In the genomic region with DNA sequence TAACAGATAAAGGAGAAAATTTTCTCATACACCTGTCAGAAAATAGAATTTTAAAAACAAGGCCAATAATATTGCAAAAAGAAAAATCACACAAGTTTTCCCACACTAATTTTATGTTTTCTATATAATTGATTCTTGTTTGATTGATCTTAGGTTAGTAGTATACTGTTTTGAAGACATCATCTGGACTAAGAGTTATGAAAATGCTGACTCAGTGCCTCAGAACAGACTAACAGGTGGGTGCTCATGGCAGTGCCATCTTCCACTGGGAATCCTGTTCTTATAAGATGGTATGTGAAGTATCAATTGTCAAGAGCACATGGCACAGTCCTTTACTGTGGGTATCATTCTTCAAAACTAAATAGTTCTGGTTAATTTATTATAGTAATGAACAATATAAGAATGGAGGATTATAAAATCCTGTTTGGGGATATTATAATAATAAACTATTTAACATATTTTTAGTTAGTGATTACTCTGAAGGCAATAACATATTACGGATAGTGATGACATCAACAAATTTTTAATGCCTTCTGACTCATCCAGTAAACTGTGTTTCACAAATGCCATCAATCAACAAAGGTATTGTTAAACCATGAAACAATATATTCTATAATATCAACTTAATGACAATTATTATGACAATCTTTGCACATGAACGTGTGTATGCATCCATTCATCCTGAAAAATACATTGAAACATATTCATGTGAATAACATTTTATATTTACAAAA, we compare ENCODE assay signal across 33 cellular contexts.
"Had no signal": no experiment of that assay in that cellular context is flagged by ENCODE, and none has a peak within 500 bp of the region (broad histone marks: within the 10 kb centered on the region; RNA-seq: fewer than 3 reads in every experiment).

No MANE protein-coding gene starts in this region.

- H3K4me3 ChIP-seq: adrenal gland, body of pancreas, breast epithelium had no signal

- H3K36me3 ChIP-seq: adrenal gland, brain microvascular endothelial cell, breast epithelium had no signal

- ATAC-seq: activated CD8-positive, alpha-beta T cell treated with anti-CD3 and anti-CD28 coated beads for 36 hours; activated naive CD4-positive, alpha-beta T cell treated with anti-CD3 and anti-CD28 coated beads, Interleukin-2, amount 50 U/mL, for 72 hours; activated T-cell treated with anti-CD3 and anti-CD28 coated beads, Interleukin-2, amount 50 U/mL, for 4 hours; activated T-cell treated with anti-CD3 and anti-CD28 coated beads, Interleukin-2, amount 50 U/mL, for 72 hours; activated T-helper 17 cell treated with anti-CD3 and anti-CD28 coated beads, Interleukin-2, amount 50 U/mL, for 72 hours; body of pancreas; T-helper 17 cell had no signal

- FAIRE-seq: astrocyte, TTC549 had no signal

- H3K4me1 ChIP-seq: adrenal gland, body of pancreas, breast epithelium had no signal

- H3K27ac ChIP-seq: adrenal gland, body of pancreas, brain microvascular endothelial cell, breast epithelium, VCaP had no signal

- H3K27me3 ChIP-seq: adrenal gland, body of pancreas, brain microvascular endothelial cell, breast epithelium had no signal

- DNase-seq: activated B cell treated with CpG ODN at 0.5 μM for 24 hours; activated CD4-positive, alpha-beta memory T cell treated with anti-CD3 and anti-CD28 coated beads for 36 hours; activated CD4-positive, alpha-beta T cell treated with anti-CD3 and anti-CD28 coated beads for 4 hours; activated CD4-positive, alpha-beta T cell treated with anti-CD3 and anti-CD28 coated beads, Interleukin-2, amount 10 ng/mL, durations not matched to agents 24 days and 14 days; activated CD4-positive, alpha-beta T cell treated with anti-CD3 and anti-CD28 coated beads, Interleukin-2, amount 50 U/mL, for 1 hour; activated CD4-positive, alpha-beta T cell treated with anti-CD3 and anti-CD28 coated beads, Interleukin-2, amount 50 U/mL, for 4 hours; activated CD4-positive, CD25-positive, alpha-beta regulatory T cell treated with anti-CD3 and anti-CD28 coated beads, Interleukin-2, amount 50 U/mL, for 72 hours; activated CD8-positive, alpha-beta memory T cell treated with anti-CD3 and anti-CD28 coated beads, Interleukin-2, amount 50 U/mL, for 4 hours; activated CD8-positive, alpha-beta T cell treated with anti-CD3 and anti-CD28 coated beads for 36 hours; activated effector memory CD4-positive, alpha-beta T cell treated with anti-CD3 and anti-CD28 coated beads, Interleukin-2, amount 50 U/mL, for 16 hours; activated gamma-delta T cell treated with Interleukin-2 at 50 U/mL for 16 hours; activated naive CD4-positive, alpha-beta T cell; activated naive CD4-positive, alpha-beta T cell treated with anti-CD3 and anti-CD28 coated beads for 36 hours; activated naive CD4-positive, alpha-beta T cell treated with anti-CD3 and anti-CD28 coated beads, Interleukin-2, amount 50 U/mL, for 16 hours; activated naive CD8-positive, alpha-beta T cell treated with anti-CD3 and anti-CD28 coated beads for 36 hours; activated T-cell treated with anti-CD3 and anti-CD28 coated beads for 4 hours; activated T-cell treated with anti-CD3 and anti-CD28 coated beads, Interleukin-2, amount 50 U/mL, for 1 hour; activated T-cell treated with anti-CD3 and anti-CD28 coated beads, Interleukin-2, amount 50 U/mL, for 4 hours; activated T-cell treated with anti-CD3 and anti-CD28 coated beads, Interleukin-2, amount 50 U/mL, for 72 hours; adrenal gland; amniotic stem cell; aorta; body of pancreas; brain microvascular endothelial cell; central memory CD4-positive, alpha-beta T cell; T-helper 17 cell; T-helper 9 cell had no signal

- H3K9me3 ChIP-seq: adrenal gland, body of pancreas, breast epithelium had no signal
